ENCODE assay signal across 1 cellular context in genomic region chr5:65932676-65933075, GRCh38.
TF ChIP-seq lines count a peak whose summit lies in the region.

No MANE protein-coding gene starts in this region.

TF ChIP-seq in GM12878, 131 proteins besides CTCF, POLR2A, EP300 and RAD21:
- TF ChIP-seq CBX5 (IDR thresholded peaks at IDR 0.05; ENCODE audit: low read depth) (no peak), GATAD2B (conservative IDR thresholded peaks at IDR 0.05; ENCODE audit: low read depth) (no peak), NR2C1 (IDR thresholded peaks at IDR 0.05) (no peak), ZNF622 (IDR thresholded peaks at IDR 0.05) (no peak), IRF5 (IDR thresholded peaks at IDR 0.05; ENCODE audit: borderline replicate concordance) (no peak), STAT3 (IDR thresholded peaks at IDR 0.05; ENCODE audit: low read depth, low read length) (no peak), BCL11A (IDR thresholded peaks at IDR 0.05; ENCODE audit: low read depth, low read length) (no peak)
- TF ChIP-seq, protein P1, sequence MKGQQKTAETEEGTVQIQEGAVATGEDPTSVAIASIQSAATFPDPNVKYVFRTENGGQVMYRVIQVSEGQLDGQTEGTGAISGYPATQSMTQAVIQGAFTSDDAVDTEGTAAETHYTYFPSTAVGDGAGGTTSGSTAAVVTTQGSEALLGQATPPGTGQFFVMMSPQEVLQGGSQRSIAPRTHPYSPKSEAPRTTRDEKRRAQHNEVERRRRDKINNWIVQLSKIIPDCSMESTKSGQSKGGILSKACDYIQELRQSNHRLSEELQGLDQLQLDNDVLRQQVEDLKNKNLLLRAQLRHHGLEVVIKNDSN (IDR thresholded peaks at IDR 0.05; ENCODE audit: borderline replicate concordance, extremely low read length, insufficient read depth, low read depth, low read length): no peak
